9 cellular contexts compared by ENCODE assay signal in the genomic region with DNA sequence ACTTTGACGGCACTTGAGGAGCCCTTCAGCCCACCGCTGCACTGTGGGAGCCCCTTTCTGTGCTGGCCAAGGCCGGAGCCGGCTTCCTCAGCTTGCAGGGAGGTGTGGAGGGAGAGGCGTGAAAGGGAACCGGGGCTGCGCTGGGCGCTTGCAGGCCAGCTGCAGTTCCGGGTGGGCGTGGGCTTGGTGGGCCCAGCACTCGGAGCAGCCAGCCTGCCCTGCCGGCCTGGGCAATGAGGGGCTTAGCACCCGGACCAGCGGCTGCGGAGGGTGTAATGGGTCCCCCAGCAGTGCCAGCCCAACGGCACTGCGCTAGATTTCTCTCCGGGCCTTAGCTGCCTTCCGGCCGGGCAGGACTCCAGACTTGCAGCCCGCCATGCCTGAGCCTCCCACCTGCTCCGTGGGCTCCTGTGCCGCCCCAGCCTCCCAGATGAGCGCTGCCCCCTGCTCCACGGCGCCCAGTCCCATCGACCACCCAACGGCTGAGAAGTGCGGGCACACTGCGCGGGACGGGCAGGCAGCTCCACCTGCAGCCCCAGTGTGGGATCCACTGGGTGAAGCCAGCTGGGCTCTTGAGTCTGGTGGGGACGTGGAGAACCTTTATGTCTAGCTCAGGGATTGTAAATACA. TPM values are rescaled to one million over a fixed set of nuclear protein-coding genes. Genes with fewer than 3 reads are reported as not detected.
"Had no signal": no experiment of that assay in that cellular context is flagged by ENCODE, and none has a peak within 500 bp of the region (broad histone marks: within the 10 kb centered on the region; RNA-seq: fewer than 3 reads in every experiment).

No MANE protein-coding gene starts in this region.

RNA-seq across cellular contexts. Expression of a gene that starts 7.0 kb away (rescaled TPM):
- total RNA-seq: HepG2, HT1080, IMR-90, NCI-H460, PC-9, Peyer's patch, RPMI7951, SK-MEL-5 had no signal
- polyA plus RNA-seq: HepG2, IMR-90, SK-N-SH had no signal

RNA-seq across cellular contexts. Expression of a gene that starts 41.6 kb away (rescaled TPM):
- total RNA-seq: HepG2, HT1080, IMR-90, NCI-H460, PC-9, Peyer's patch, RPMI7951, SK-MEL-5 had no signal
- polyA plus RNA-seq: IMR-90, SK-N-SH had no signal
